ENCODE assay signal across 9 cellular contexts in genomic region chr4:139266208-139266582, GRCh38. TPM values are rescaled to one million over a fixed set of nuclear protein-coding genes. Genes with fewer than 3 reads are reported as not detected.
A peak's percentile ranks its signal among the peaks of the same experiment; 100 is the strongest.
DNase-seq lines count a peak whose midpoint lies in the region; ATAC-seq, FAIRE-seq and TF ChIP-seq lines count a peak whose summit lies in the region.
"Had no signal": no experiment of that assay in that cellular context is flagged by ENCODE, and none has a peak within 500 bp of the region (broad histone marks: within the 10 kb centered on the region; RNA-seq: fewer than 3 reads in every experiment).

No MANE protein-coding gene starts in this region.

- no peak for TF ChIP-seq EP300 in tibial nerve (IDR thresholded peaks at IDR 0.05)

- H3K27ac ChIP-seq in kidney (ENCODE audit: low read depth in 2 of 2, low read length in 2 of 2) (peak overlapping the region in 1 of 2 donors; percentile 14), tibial nerve (peak overlapping the region in 3 of 4 donors; percentile 4 to 55 (median 5))
- H3K27ac ChIP-seq: C4-2B had no signal

- H3K27ac Mint-ChIP-seq in activated T-cell treated with anti-CD3 and anti-CD28 coated beads, Interleukin-2, amount 50 U/mL, for 24 hours, result peak overlapping the region; percentile 91

- no peak for DNase-seq in activated T-cell treated with anti-CD3 and anti-CD28 coated beads, Interleukin-2, amount 50 U/mL, for 24 hours
- DNase-seq in activated T-cell treated with anti-CD3 and anti-CD28 coated beads, Interleukin-2, amount 50 U/mL, for 1 hour, result no peak
- DNase-seq in kidney (no peak), tibial nerve (ENCODE audit: low spot score in 2 of 2) (no peak), HuH-7 (ENCODE audit: low spot score) (no peak), middle frontal gyrus (ENCODE audit: extremely low spot score, low spot score) (no peak)

- no peak for ATAC-seq in HG02610 (IDR thresholded peaks at IDR 0.05; ENCODE audit: unreplicated experiment)

- no peak overlapping the region for H3K9ac ChIP-seq in kidney (ENCODE audit: low read length in 2 of 2)

- H3K4me1 Mint-ChIP-seq in activated T-cell treated with anti-CD3 and anti-CD28 coated beads, Interleukin-2, amount 50 U/mL, for 24 hours (ENCODE audit: low read depth), result peaks cover 28% of the 10 kb centered on the region

- intact Hi-C loops in kidney (cut with DNase I), result no loop called here

- H3K4me3 ChIP-seq in WI38 (ENCODE audit: low read depth, low read length) (peak overlapping the region; percentile 50), kidney (ENCODE audit: low read length in 2 of 2) (peak overlapping the region; percentile 63 to 70), tibial nerve (peak overlapping the region in 1 of 4 donors; percentile 45)

- TF ChIP-seq POLR2A in tibial nerve (IDR thresholded peaks at IDR 0.05), result no peak

- peak; percentile 3 for FAIRE-seq in kidney (lab: Jason Lieb, UNC)

- WGBS in tibial nerve, 2 donors, result 2 to 5% methylated on average over 1 of the region's 1 CpG

- H3K4me3 Mint-ChIP-seq in activated T-cell treated with anti-CD3 and anti-CD28 coated beads, Interleukin-2, amount 50 U/mL, for 24 hours, result peak overlapping the region; percentile 65

- H3K36me3 ChIP-seq in kidney (ENCODE audit: control insufficient read depth in 1 of 2, insufficient read depth in 2 of 2, low read length in 2 of 2) (no peaks in the 10 kb centered on the region), tibial nerve (no peaks in the 10 kb centered on the region)

- H3K9me3 Mint-ChIP-seq in activated T-cell treated with anti-CD3 and anti-CD28 coated beads, Interleukin-2, amount 50 U/mL, for 24 hours, result no peaks in the 10 kb centered on the region

- no peaks in the 10 kb centered on the region for H3K27me3 ChIP-seq in tibial nerve

- H3K4me1 ChIP-seq in kidney (ENCODE audit: control insufficient read depth in 1 of 2, insufficient read depth in 1 of 2, low read depth in 1 of 2, low read length in 2 of 2) (peaks cover 0 to 4% of the 10 kb centered on the region in 2 donors), tibial nerve (peaks cover 0 to 14% (median 0%) of the 10 kb centered on the region in 4 donors)

- TF ChIP-seq CTCF in WI38 (IDR thresholded peaks at IDR 0.05; ENCODE audit: low read depth, low read length) (no peak), kidney (IDR thresholded peaks at IDR 0.05; ENCODE audit: borderline replicate concordance, extremely low read depth, insufficient read depth) (no peak), tibial nerve (IDR thresholded peaks at IDR 0.05) (no peak)

- H3K27me3 Mint-ChIP-seq in activated T-cell treated with anti-CD3 and anti-CD28 coated beads, Interleukin-2, amount 50 U/mL, for 24 hours, result no peaks in the 10 kb centered on the region

- no peaks in the 10 kb centered on the region for H3K36me3 Mint-ChIP-seq in activated T-cell treated with anti-CD3 and anti-CD28 coated beads, Interleukin-2, amount 50 U/mL, for 24 hours (ENCODE audit: low read depth)

- H3K9me3 ChIP-seq in kidney (ENCODE audit: control insufficient read depth in 1 of 2, low read length in 2 of 2) (no peaks in the 10 kb centered on the region), tibial nerve (no peaks in the 10 kb centered on the region)

RNA-seq across cellular contexts. Expression of gene MGARP, which starts 13.8 kb away (rescaled TPM):
- total RNA-seq in kidney, result 0.25 TPM
- 4.3 TPM for polyA plus RNA-seq in kidney (ENCODE audit: insufficient read depth, low read depth, low replicate concordance)
- 1 to 10 TPM in 1 of 4 donors, not detected in 3; 1.4 TPM for total RNA-seq in tibial nerve

RNA-seq across cellular contexts. Expression of gene NAA15, which starts 35.1 kb away (rescaled TPM):
- total RNA-seq in kidney (38.8 TPM), tibial nerve (10 to 100 TPM; 30.0 to 42.3 (median 33.2) TPM)
- polyA plus RNA-seq in kidney (ENCODE audit: insufficient read depth, low read depth, low replicate concordance), result 7.0 TPM

RNA-seq across cellular contexts. Expression of gene NDUFC1, which starts 36.1 kb away (rescaled TPM):
- total RNA-seq in kidney, result 75.9 TPM
- 378 TPM for polyA plus RNA-seq in kidney (ENCODE audit: insufficient read depth, low read depth, low replicate concordance)
- total RNA-seq in tibial nerve, result 10 to 100 TPM; 19.4 to 43.3 (median 30.9) TPM
